Comparison of ENCODE assay signal across 1 cellular context in genomic region chr11:32385998-32386397, GRCh38.
TF ChIP-seq lines count a peak whose summit lies in the region.

No MANE protein-coding gene starts in this region.

TF ChIP-seq in K562, 482 proteins besides CTCF, POLR2A, EP300 and RAD21 (continued from another document):
- TF ChIP-seq CHD7 (IDR thresholded peaks at IDR 0.05; ENCODE audit: low read depth, low read length) = no peak
- TF ChIP-seq KHSRP (IDR thresholded peaks at IDR 0.05) = no peak
- no peak for TF ChIP-seq MYNN (IDR thresholded peaks at IDR 0.05)
- no peak for TF ChIP-seq MYNN (CRISPR knock-in tag; IDR thresholded peaks at IDR 0.05)
- no peak for TF ChIP-seq CBFA2T2 (conservative IDR thresholded peaks at IDR 0.05)
- TF ChIP-seq POLR2AphosphoS2 (IDR thresholded peaks at IDR 0.05; ENCODE audit: low read length) = no peak
